1 cellular context compared by ENCODE assay signal in the genomic region with DNA sequence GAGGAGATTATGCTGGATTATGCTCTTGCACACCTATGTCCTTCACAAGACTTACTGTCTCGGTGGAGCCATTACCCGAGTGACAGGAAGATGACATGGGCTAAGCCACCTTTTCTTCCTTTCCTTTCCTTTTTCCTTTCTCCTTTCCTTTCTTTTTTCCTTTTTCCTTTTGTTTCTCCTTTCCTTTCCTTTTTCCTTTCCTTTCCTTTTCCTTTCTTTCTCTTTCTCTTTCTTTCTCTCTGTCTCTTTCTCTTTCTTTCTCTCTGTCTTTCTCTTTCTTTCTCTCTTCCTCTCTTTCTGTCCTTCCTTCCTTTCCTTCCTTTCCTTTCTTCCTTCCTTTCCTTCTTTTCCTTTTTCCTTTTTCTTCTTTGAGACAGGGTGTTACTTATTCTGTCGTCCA.
TF ChIP-seq lines count a peak whose summit lies in the region.

No MANE protein-coding gene starts in this region.

TF ChIP-seq in IMR-90, 13 proteins besides CTCF, POLR2A, EP300 and RAD21:
- no peak for TF ChIP-seq ELK1 (IDR thresholded peaks at IDR 0.05; ENCODE audit: borderline replicate concordance, low read depth, low read length)
- TF ChIP-seq MXI1 (IDR thresholded peaks at IDR 0.05; ENCODE audit: borderline replicate concordance, low read depth, low read length): no peak
- TF ChIP-seq RFX5 (IDR thresholded peaks at IDR 0.05; ENCODE audit: low read depth, low read length): no peak
- TF ChIP-seq FOS (IDR thresholded peaks at IDR 0.05; ENCODE audit: low read depth, low read length): no peak
- no peak for TF ChIP-seq USF2 (IDR thresholded peaks at IDR 0.05; ENCODE audit: low read depth, low read length)
- no peak for TF ChIP-seq NFE2L2 (IDR thresholded peaks at IDR 0.05; ENCODE audit: low read depth, low read length)
- no peak for TF ChIP-seq CHD1 (IDR thresholded peaks at IDR 0.05; ENCODE audit: low read depth, low read length)
- TF ChIP-seq BHLHE40 (IDR thresholded peaks at IDR 0.05; ENCODE audit: low read depth, low read length): no peak
- no peak for TF ChIP-seq RCOR1 (IDR thresholded peaks at IDR 0.05; ENCODE audit: insufficient replicate concordance, low read length)
- no peak for TF ChIP-seq MAZ (IDR thresholded peaks at IDR 0.05; ENCODE audit: borderline replicate concordance, low read depth, low read length)
- no peak for TF ChIP-seq SMC3 (IDR thresholded peaks at IDR 0.05; ENCODE audit: low read depth, low read length)
- no peak for TF ChIP-seq CEBPB (IDR thresholded peaks at IDR 0.05; ENCODE audit: low read depth, low read length)
- TF ChIP-seq MAFK (IDR thresholded peaks at IDR 0.05; ENCODE audit: low read depth, low read length): no peak
